In the genomic region with DNA sequence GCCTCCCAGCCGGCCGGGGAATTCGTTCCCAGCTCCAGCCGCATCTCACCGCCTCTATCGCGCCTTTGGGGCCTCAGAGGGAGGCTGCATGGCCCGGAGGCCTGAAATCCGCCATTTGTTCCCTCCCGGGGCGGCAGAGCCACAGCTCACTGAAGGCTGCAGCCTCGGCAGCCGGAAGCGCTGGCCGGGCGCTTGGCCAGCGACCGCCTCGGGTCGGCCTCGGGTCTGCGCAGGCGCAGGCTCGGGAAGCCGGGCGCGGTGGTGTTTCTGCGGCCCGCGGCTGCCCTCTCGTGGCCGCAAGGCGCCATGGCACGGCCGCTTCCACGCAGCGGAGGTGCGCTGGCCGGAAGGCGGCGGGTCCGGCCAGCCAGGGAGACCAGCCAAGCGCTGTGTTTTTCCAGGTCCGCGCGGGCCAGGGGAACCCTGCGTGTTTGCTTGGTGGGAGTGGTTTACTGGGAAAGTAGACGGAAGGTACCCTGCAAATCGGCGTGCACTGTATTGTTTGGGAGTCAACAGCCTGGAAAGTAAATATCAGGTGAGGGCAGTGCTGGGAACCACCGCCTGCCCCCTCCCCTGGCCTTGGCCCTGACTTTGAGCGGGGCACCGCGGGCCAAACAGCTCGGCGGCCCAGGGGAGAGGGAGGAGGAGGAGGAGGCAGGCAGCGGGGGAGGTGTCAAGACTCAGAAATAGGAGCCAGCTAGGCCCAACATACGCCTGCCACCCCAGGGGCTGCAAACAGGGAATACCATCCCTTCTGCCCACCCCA, we compare ENCODE assay signal across 8 cellular contexts. TPM values are rescaled to one million over a fixed set of nuclear protein-coding genes. Genes with fewer than 3 reads are reported as not detected.
DNase-seq lines count a peak whose midpoint lies in the region; FAIRE-seq and TF ChIP-seq lines count a peak whose summit lies in the region.

No MANE protein-coding gene starts in this region.

- no peaks in the 10 kb centered on the region for H4K20me1 ChIP-seq in endothelial cell of umbilical vein (replicated peaks; ENCODE audit: control insufficient read depth, extremely low read depth, insufficient read depth, low read length)

- POLR2A ChIA-PET in endothelial cell of umbilical vein (lab: Charles Lee) = interaction anchor here (0.8 to 2.9 kb wide), 6 partner anchors 22 to 134 kb away, joined by 3 to 20 read pairs (median 6); no protein-coding TSS in a partner anchor

- H3K9me3 ChIP-seq in NT2/D1 (ENCODE audit: insufficient read depth, low read length) (no peaks in the 10 kb centered on the region), endothelial cell of umbilical vein (replicated peaks; ENCODE audit: control insufficient read depth, insufficient read depth, low read length) (no peaks in the 10 kb centered on the region), mononuclear cell (ENCODE audit: low read depth, low read length) (no peaks in the 10 kb centered on the region)

- H3K79me2 ChIP-seq in endothelial cell of umbilical vein (ENCODE audit: control insufficient read depth, insufficient read depth, low read length) = no peaks in the 10 kb centered on the region

- no TSS peak for BruUV-seq in endothelial cell of umbilical vein (replicated peaks; lab: Mats Ljungman, UMichigan)

- peak; percentile 91 for FAIRE-seq in endothelial cell of umbilical vein (lab: Jason Lieb, UNC)

- DNase-seq in Caki2 (ENCODE audit: low read depth) (peak; percentile 86), GM20000 (ENCODE audit: low spot score) (peak; percentile 98), HT-29 (ENCODE audit: low spot score) (peak; percentile 88), NT2/D1 (ENCODE audit: low read depth, low spot score) (peak; percentile 83), activated T-cell treated with anti-CD3 and anti-CD28 coated beads for 1 hour (ENCODE audit: low read depth) (peak; percentile 77), endothelial cell of umbilical vein (ENCODE audit: low read depth, low spot score) (peak; percentile 94)
- peak; percentile 69 to 80 for DNase-seq in stimulated activated CD8-positive, alpha-beta memory T cell treated with anti-CD3 and anti-CD28 coated beads, Interleukin-2, amount 100 ng/mL, for 48 hours (ENCODE audit: low read depth in 2 of 2)

- H3K27me3 ChIP-seq in NT2/D1 (ENCODE audit: insufficient read depth, insufficient read length) (peaks cover 64% of the 10 kb centered on the region), endothelial cell of umbilical vein (ENCODE audit: control insufficient read depth in 2 of 2, insufficient read depth in 2 of 2, low read length in 2 of 2) (no peaks in the 10 kb centered on the region), mononuclear cell (ENCODE audit: insufficient read depth, low read length) (peaks cover 26% of the 10 kb centered on the region)

- H3K9me1 ChIP-seq in endothelial cell of umbilical vein (replicated peaks; ENCODE audit: control insufficient read depth, extremely low read depth, insufficient read depth, low read length) = no peaks in the 10 kb centered on the region

- intact Hi-C loops in endothelial cell of umbilical vein (cut with micrococcal nuclease) = loop anchor here (1.0 kb wide), 8 partner anchors 25 to 135 kb away; no protein-coding TSS in a partner anchor

- H3K27ac ChIP-seq in endothelial cell of umbilical vein (ENCODE audit: insufficient read depth, low read depth, low read length) = peak overlapping the region; percentile 81

- H3K9ac ChIP-seq in NT2/D1 (ENCODE audit: insufficient read length, low read depth) (peak overlapping the region; percentile 96), endothelial cell of umbilical vein (replicated peaks; ENCODE audit: extremely low read depth, insufficient read depth, low read length) (peak overlapping the region; percentile 75)

- H2AFZ ChIP-seq in endothelial cell of umbilical vein (ENCODE audit: low read depth, low read length) = peak overlapping the region; percentile 85

- in situ Hi-C loops in Caki2 (cut with HindIII; ENCODE audit: low pct_unique_long_range_greater_than_20kb, low sequenced_read_pairs) = no loop called here

- H3K4me1 ChIP-seq in NT2/D1 (ENCODE audit: insufficient read depth, insufficient read length) = peaks cover 9% of the 10 kb centered on the region
- peaks cover 29% of the 10 kb centered on the region for H3K4me1 ChIP-seq in endothelial cell of umbilical vein (ENCODE audit: control insufficient read depth, extremely low read depth, insufficient read depth, low read length)
- peaks cover 25% of the 10 kb centered on the region for H3K4me1 ChIP-seq in mononuclear cell (ENCODE audit: insufficient read depth, low read length)

- peak overlapping the region; percentile 57 for H3K4me2 ChIP-seq in endothelial cell of umbilical vein (ENCODE audit: insufficient read depth, low read length)

- H3K36me3 ChIP-seq in NT2/D1 (ENCODE audit: insufficient read depth, insufficient read length, low read length) (no peaks in the 10 kb centered on the region), endothelial cell of umbilical vein (ENCODE audit: control insufficient read depth in 2 of 2, extremely low read depth in 1 of 2, insufficient read depth in 2 of 2, low read length in 2 of 2) (no peaks in the 10 kb centered on the region)

- CTCF ChIA-PET in endothelial cell of umbilical vein (lab: Charles Lee) = interaction anchor here (0.6 to 7.2 kb wide), 56 partner anchors 9 to 384 kb away, joined by 3 to 321 read pairs (median 6); a partner anchor contains a TSS

- dilution Hi-C loops in endothelial cell of umbilical vein (cut with MboI; ENCODE audit: extremely low pct_ligation_motif_present, low sequenced_read_pairs) = no loop called here

- peak; percentile 59 for TF ChIP-seq POLR2A in endothelial cell of umbilical vein (IDR thresholded peaks at IDR 0.05; ENCODE audit: low read depth, low read length)

- H3K4me3 ChIP-seq in NT2/D1 (ENCODE audit: insufficient read length, low read depth) (peak overlapping the region; percentile 74), endothelial cell of umbilical vein (replicated peaks in 1 of 3; ENCODE audit: insufficient read depth in 1 of 3, low read depth in 1 of 3, low read length in 3 of 3) (peak overlapping the region in 2 of 3 experiments; percentile 1 to 17), mononuclear cell (ENCODE audit: low read length) (peak overlapping the region; percentile 60)

- TF ChIP-seq CTCF in GM20000 (IDR thresholded peaks at IDR 0.05; ENCODE audit: extremely low read depth, missing control alignments) (peak; percentile 98), endothelial cell of umbilical vein (IDR thresholded peaks at IDR 0.05; ENCODE audit: extremely low read depth in 1 of 2, insufficient read depth in 1 of 2, low read depth in 1 of 2, low read length in 2 of 2) (peak; percentile 92 to 99)

TF ChIP-seq in endothelial cell of umbilical vein, 7 proteins besides CTCF, POLR2A, EP300 and RAD21:
- TF ChIP-seq GATA2 (IDR thresholded peaks at IDR 0.05; ENCODE audit: insufficient read depth, insufficient read length, low read depth, low read length) = no peak
- peak; percentile 83 for TF ChIP-seq POLR2AphosphoS5 (IDR thresholded peaks at IDR 0.05; ENCODE audit: insufficient read depth, low read depth, low read length)
- TF ChIP-seq JUN (IDR thresholded peaks at IDR 0.05; ENCODE audit: borderline replicate concordance, insufficient read depth, insufficient read length, low read depth) = no peak
- no peak for TF ChIP-seq EZH2 (IDR thresholded peaks at IDR 0.05; ENCODE audit: borderline replicate concordance, low read depth, low read length, severe bottlenecking)
- no peak for TF ChIP-seq FOS (IDR thresholded peaks at IDR 0.05; ENCODE audit: borderline replicate concordance, insufficient read depth, low read length)
- TF ChIP-seq MYC (IDR thresholded peaks at IDR 0.05; ENCODE audit: low read depth, low read length) = no peak
- TF ChIP-seq, protein P1, sequence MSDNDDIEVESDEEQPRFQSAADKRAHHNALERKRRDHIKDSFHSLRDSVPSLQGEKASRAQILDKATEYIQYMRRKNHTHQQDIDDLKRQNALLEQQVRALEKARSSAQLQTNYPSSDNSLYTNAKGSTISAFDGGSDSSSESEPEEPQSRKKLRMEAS (IDR thresholded peaks at IDR 0.05; ENCODE audit: insufficient read depth, insufficient read length) = no peak

RNA-seq across cellular contexts. Expression of a gene that starts 52.7 kb away (rescaled TPM):
- total RNA-seq in Caki2 (2014; rRNA removed; shearing (Covaris generic); ENCODE audit: low replicate concordance) = not detected in 2 replicates
- total RNA-seq in HT-29 (2014; rRNA removed; shearing (Covaris generic)) = not detected in 2 replicates
- total RNA-seq in endothelial cell of umbilical vein (115 and 174 TPM in 2 replicates), mononuclear cell (0.42 TPM)
- polyA plus RNA-seq in endothelial cell of umbilical vein = 102 and 136 TPM in 2 replicates
- 39.5 and 65.4 TPM in 2 replicates for polyA plus RNA-seq in endothelial cell of umbilical vein (2011; cell fraction: cytosol; rRNA removed)
- polyA plus RNA-seq in endothelial cell of umbilical vein (2011; cell fraction: nucleus; rRNA removed) = 32.2 and 55.6 TPM in 2 replicates
- 16.9 and 23.7 TPM in 2 replicates for polyA plus RNA-seq in endothelial cell of umbilical vein (2012)
- 87.5 and 111 TPM in 2 replicates for polyA minus RNA-seq in endothelial cell of umbilical vein
- not detected for polyA minus RNA-seq in endothelial cell of umbilical vein (2011; cell fraction: cytosol; rRNA and poly(A)+ RNA removed)
- 19.8 and 20.0 TPM in 2 replicates for polyA minus RNA-seq in endothelial cell of umbilical vein (2011; cell fraction: nucleus; rRNA and poly(A)+ RNA removed)

Comparison
In these comparisons a context has a peak if more than half of its experiments do, and no peak if none do; other contexts are left out.
1. Peak in every context shown above with its lines: DNase-seq, H3K4me3 ChIP-seq and H3K27ac ChIP-seq.
2. H3K4me3 ChIP-seq: peak in every context shown above with its lines; median percentile 74 in NT2/D1; 60 in mononuclear cell; 9 in endothelial cell of umbilical vein.
3. RNA of a gene that starts 52.7 kb away (total RNA-seq): 115 to 174 TPM in endothelial cell of umbilical vein; 0.42 TPM in mononuclear cell (single experiment), not detected in Caki2 and not detected in HT-29; every median in the first group is over 10 times any median in the second.